ENCODE assay signal across 8 cellular contexts in genomic region chr19:4059931-4060620, GRCh38. TPM values are rescaled to one million over a fixed set of nuclear protein-coding genes. Genes with fewer than 3 reads are reported as not detected.
DNase-seq lines count a peak whose midpoint lies in the region; ATAC-seq and TF ChIP-seq lines count a peak whose summit lies in the region.

No MANE protein-coding gene starts in this region.

- TF ChIP-seq CTCF in liver (IDR thresholded peaks at IDR 0.05; ENCODE audit: low read depth, low read length, missing input control) (no peak), suprapubic skin (IDR thresholded peaks at IDR 0.05) (no peak)

- ATAC-seq in HG03565 (IDR thresholded peaks at IDR 0.05; ENCODE audit: unreplicated experiment) = no peak
- ATAC-seq in HG03196 (IDR thresholded peaks at IDR 0.05; ENCODE audit: unreplicated experiment) = no peak

- H3K9me3 ChIP-seq in adipocyte (ENCODE audit: control insufficient read depth, low read length) = no peaks in the 10 kb centered on the region
- no peaks in the 10 kb centered on the region for H3K9me3 ChIP-seq in liver (ENCODE audit: control insufficient read depth in 4 of 4, low read length in 3 of 4)
- H3K9me3 ChIP-seq in suprapubic skin = no peaks in the 10 kb centered on the region

- 51% methylated on average over 39 of the region's 39 CpGs for WGBS in liver
- 48% methylated on average over 5 of the region's 39 CpGs for WGBS in suprapubic skin

- H3K9ac ChIP-seq in adipocyte (ENCODE audit: low read length) (peak overlapping the region; percentile 94), liver (ENCODE audit: low read depth in 1 of 2, low read length in 2 of 2) (peak overlapping the region in 1 of 2 donors; percentile 14)

- H3K27me3 ChIP-seq in adipocyte (replicated peaks; ENCODE audit: control insufficient read depth, insufficient read depth, low read length) = no peaks in the 10 kb centered on the region
- no peaks in the 10 kb centered on the region for H3K27me3 ChIP-seq in liver (ENCODE audit: control insufficient read depth in 4 of 4, insufficient read depth in 4 of 4, low read length in 3 of 4)
- no peaks in the 10 kb centered on the region for H3K27me3 ChIP-seq in suprapubic skin

- DNase-seq in stimulated activated CD4-positive, alpha-beta T cell treated with anti-CD3 and anti-CD28 coated beads, Interleukin-15, amount 100 ng/mL, for 24 hours = peak; percentile 57
- DNase-seq in stimulated activated CD4-positive, alpha-beta T cell treated with anti-CD3 and anti-CD28 coated beads, Interleukin-12 subunit alpha, Interleukin-12 subunit beta, amount 100 ng/mL, for 4 hours = no peak
- no peak for DNase-seq in adipocyte (ENCODE audit: low read depth)
- DNase-seq in suprapubic skin (ENCODE audit: low spot score in 2 of 2) = peak; percentile 88 to 91
- no peak for DNase-seq in T1000 (lab: John Stamatoyannopoulos, UW)

- H3K36me3 ChIP-seq in adipocyte (ENCODE audit: control insufficient read depth, insufficient read depth, low read length, severe bottlenecking) (peaks cover 16% of the 10 kb centered on the region), liver (ENCODE audit: control insufficient read depth in 4 of 4, insufficient read depth in 3 of 4, low read depth in 1 of 4, low read length in 3 of 4) (peaks cover 0 to 6% (median 1%) of the 10 kb centered on the region in 4 donors), suprapubic skin (peaks cover 4% of the 10 kb centered on the region)

- no peak for TF ChIP-seq POLR2A in suprapubic skin (IDR thresholded peaks at IDR 0.05)

- peak overlapping the region; percentile 86 to 94 for H3K27ac ChIP-seq in liver (ENCODE audit: low read depth in 1 of 2, low read length in 2 of 2)
- peak overlapping the region; percentile 86 for H3K27ac ChIP-seq in suprapubic skin

- peaks cover 67% of the 10 kb centered on the region for H3K4me1 ChIP-seq in adipocyte (ENCODE audit: control insufficient read depth, insufficient read depth, low read length)
- H3K4me1 ChIP-seq in liver (ENCODE audit: control insufficient read depth in 4 of 4, insufficient read depth in 4 of 4, low read length in 3 of 4) = peaks cover 42 to 69% (median 53%) of the 10 kb centered on the region in 4 donors
- peaks cover 73% of the 10 kb centered on the region for H3K4me1 ChIP-seq in suprapubic skin

- no peak for TF ChIP-seq RAD21 in liver (IDR thresholded peaks at IDR 0.05)

- H3K4me3 ChIP-seq in adipocyte (ENCODE audit: low read length) (peak overlapping the region; percentile 88), liver (ENCODE audit: low read depth in 1 of 3, low read length in 3 of 3) (peak overlapping the region in 1 of 3 donors; percentile 46), suprapubic skin (peak overlapping the region; percentile 99)

- TF ChIP-seq EP300 in suprapubic skin (IDR thresholded peaks at IDR 0.05) = no peak

TF ChIP-seq in liver, 16 proteins besides CTCF, POLR2A, EP300 and RAD21:
- TF ChIP-seq RXRA (IDR thresholded peaks at IDR 0.05) (no peak), EGR1 (IDR thresholded peaks at IDR 0.05; ENCODE audit: low read depth in 2 of 2) (no peak)
TF ChIP-seq in liver: peak in this region for 0.

RNA-seq across cellular contexts. Expression of gene ZBTB7A, which starts 6.6 kb away (rescaled TPM):
- 10 to 100 TPM; 23.6 to 28.9 TPM for total RNA-seq in liver
- polyA plus RNA-seq in liver = 10 to 100 TPM in 1 of 2 donors, 1 to 10 TPM in 1; 2.9 to 11.7 TPM
- 10 to 100 TPM; 60.3 to 94.2 (median 77.4) TPM for total RNA-seq in suprapubic skin

RNA-seq across cellular contexts. Expression of gene PIAS4, which starts 52.5 kb away (rescaled TPM):
- total RNA-seq in liver = 10 to 100 TPM; 10.8 to 14.1 TPM
- polyA plus RNA-seq in liver = 10 to 100 TPM in 1 of 2 donors, 1 to 10 TPM in 1; 5.6 to 10.4 TPM
- 10 to 100 TPM; 17.1 to 28.7 (median 22.6) TPM for total RNA-seq in suprapubic skin

Comparison
In these comparisons a context has a peak if more than half of its experiments do, and no peak if none do; other contexts are left out.
1. DNase-seq: peak in stimulated activated CD4-positive, alpha-beta T cell treated with anti-CD3 and anti-CD28 coated beads, Interleukin-15, amount 100 ng/mL, for 24 hours (single experiment) and suprapubic skin (2 of 2); none in stimulated activated CD4-positive, alpha-beta T cell treated with anti-CD3 and anti-CD28 coated beads, Interleukin-12 subunit alpha, Interleukin-12 subunit beta, amount 100 ng/mL, for 4 hours (single experiment), adipocyte (single experiment) and T1000 (single experiment).